Comparison of ENCODE assay signal across 24 cellular contexts in genomic region chr10:132715791-132716680, GRCh38.
DNase-seq lines count a peak whose midpoint lies in the region; ATAC-seq and TF ChIP-seq lines count a peak whose summit lies in the region.
"Had no signal": no experiment of that assay in that cellular context is flagged by ENCODE, and none has a peak within 500 bp of the region (broad histone marks: within the 10 kb centered on the region; RNA-seq: fewer than 3 reads in every experiment).

No MANE protein-coding gene starts in this region.

- WGBS in tibial nerve, 2 donors: 83 to 87% methylated on average over 40 to 47 of the region's 47 CpGs

- no peaks in the 10 kb centered on the region for H3K9me3 Mint-ChIP-seq in neural crest cell
- H3K9me3 Mint-ChIP-seq: activated T-cell treated with anti-CD3 and anti-CD28 coated beads, Interleukin-2, amount 50 U/mL, for 24 hours; immature natural killer cell; stimulated activated effector memory CD8-positive, alpha-beta T cell treated with anti-CD3 and anti-CD28 coated beads, Interleukin-12 subunit alpha, Interleukin-12 subunit beta, amount 100 ng/mL, for 72 hours had no signal

- H3K27me3 Mint-ChIP-seq in neural crest cell (ENCODE audit: low read depth): peaks cover 52% of the 10 kb centered on the region
- H3K27me3 Mint-ChIP-seq: activated T-cell treated with anti-CD3 and anti-CD28 coated beads, Interleukin-2, amount 50 U/mL, for 24 hours had no signal

- TF ChIP-seq CTCF in neural crest cell (conservative IDR thresholded peaks at IDR 0.05) (no peak), tibial nerve (IDR thresholded peaks at IDR 0.05) (no peak)

- peak overlapping the region; percentile 34 to 94 (median 72) for H3K27ac ChIP-seq in tibial nerve
- H3K27ac ChIP-seq: 22Rv1, heart right ventricle, ovary had no signal

- no peak for TF ChIP-seq EP300 in tibial nerve (IDR thresholded peaks at IDR 0.05)

- no peaks in the 10 kb centered on the region for H3K27me3 ChIP-seq in tibial nerve
- H3K27me3 ChIP-seq: heart right ventricle, ovary had no signal

- H3K27ac Mint-ChIP-seq in neural crest cell (ENCODE audit: unreplicated experiment): peak overlapping the region; percentile 71
- H3K27ac Mint-ChIP-seq: activated CD8-positive, alpha-beta T cell treated with anti-CD3 and anti-CD28 coated beads, Interleukin-2, amount 10 ng/mL, durations not matched to agents 7 days and 5 days; activated T-cell treated with anti-CD3 and anti-CD28 coated beads, Interleukin-2, amount 50 U/mL, for 24 hours; immature natural killer cell; stimulated activated effector memory CD8-positive, alpha-beta T cell treated with anti-CD3 and anti-CD28 coated beads, Interleukin-12 subunit alpha, Interleukin-12 subunit beta, amount 100 ng/mL, for 72 hours had no signal

- no peak for TF ChIP-seq POLR2A in tibial nerve (IDR thresholded peaks at IDR 0.05)

- H3K9me3 ChIP-seq in tibial nerve: no peaks in the 10 kb centered on the region
- H3K9me3 ChIP-seq: heart right ventricle, ovary had no signal

- H3K4me1 ChIP-seq in tibial nerve: peaks cover 0 to 54% (median 21%) of the 10 kb centered on the region in 4 donors

- peaks cover 43% of the 10 kb centered on the region for H3K4me1 Mint-ChIP-seq in neural crest cell

- H3K4me3 Mint-ChIP-seq in neural crest cell: no peak overlapping the region
- H3K4me3 Mint-ChIP-seq: activated CD8-positive, alpha-beta T cell treated with anti-CD3 and anti-CD28 coated beads, Interleukin-2, amount 10 ng/mL, durations not matched to agents 7 days and 5 days; activated T-cell treated with anti-CD3 and anti-CD28 coated beads, Interleukin-2, amount 50 U/mL, for 24 hours; immature natural killer cell; stimulated activated effector memory CD8-positive, alpha-beta T cell treated with anti-CD3 and anti-CD28 coated beads, Interleukin-12 subunit alpha, Interleukin-12 subunit beta, amount 100 ng/mL, for 72 hours had no signal

- ATAC-seq in HG03108 (IDR thresholded peaks at IDR 0.05; ENCODE audit: unreplicated experiment) (no peak), HG03159 (IDR thresholded peaks at IDR 0.05; ENCODE audit: unreplicated experiment) (no peak)
- ATAC-seq: activated CD8-positive, alpha-beta T cell treated with anti-CD3 and anti-CD28 coated beads, Interleukin-2, amount 10 ng/mL, durations not matched to agents 7 days and 5 days; stimulated activated effector memory CD8-positive, alpha-beta T cell treated with anti-CD3 and anti-CD28 coated beads, Interleukin-12 subunit alpha, Interleukin-12 subunit beta, amount 100 ng/mL, for 72 hours had no signal

- DNase-seq in activated effector memory CD4-positive, alpha-beta T cell treated with anti-CD3 and anti-CD28 coated beads, Interleukin-2, amount 50 U/mL, for 16 hours: peak; percentile 58
- DNase-seq in activated effector memory CD4-positive, alpha-beta T cell treated with Interleukin-2 at 50 U/mL for 16 hours: no peak
- DNase-seq in head of caudate nucleus: peak in 23 of 42 donors; percentile 0 to 46 (median 7)
- DNase-seq in neural crest cell (ENCODE audit: low read depth, low spot score): no peak
- DNase-seq in tibial nerve (ENCODE audit: low spot score in 2 of 2): peak in 1 of 2 donors; percentile 12
- DNase-seq in putamen (ENCODE audit: low spot score): no peak
- DNase-seq: activated CD4-positive, alpha-beta T cell treated with anti-CD3 and anti-CD28 coated beads for 1 hour; activated CD8-positive, alpha-beta T cell treated with anti-CD3 and anti-CD28 coated beads, Interleukin-2, amount 10 ng/mL, durations not matched to agents 7 days and 5 days; activated naive CD4-positive, alpha-beta T cell treated with Interleukin-2 at 50 U/mL for 16 hours; activated T-cell treated with anti-CD3 and anti-CD28 coated beads, Interleukin-2, amount 50 U/mL, for 24 hours; amniotic stem cell; DMS79; immature natural killer cell; NCI-H1930; NCI-H345; NCI-H774; SHP77 treated with DMSO at 0.1 percent for 48 hours; stimulated activated CD4-positive, alpha-beta T cell treated with anti-CD3 and anti-CD28 coated beads, Interleukin-1b, Interleukin-23, amount 100 ng/mL, for 48 hours had no signal

- intact Hi-C loops in head of caudate nucleus (cut with DNase I): no loop called here

- peaks cover 0 to 28% (median 0%) of the 10 kb centered on the region in 3 donors for H3K36me3 ChIP-seq in tibial nerve
- H3K36me3 ChIP-seq: ovary had no signal

- H3K4me3 ChIP-seq in tibial nerve: no peak overlapping the region
- H3K4me3 ChIP-seq: heart right ventricle, ovary had no signal

- no peaks in the 10 kb centered on the region for H3K36me3 Mint-ChIP-seq in neural crest cell (ENCODE audit: low read depth)
- H3K36me3 Mint-ChIP-seq: immature natural killer cell; stimulated activated effector memory CD8-positive, alpha-beta T cell treated with anti-CD3 and anti-CD28 coated beads, Interleukin-12 subunit alpha, Interleukin-12 subunit beta, amount 100 ng/mL, for 72 hours had no signal

Comparison
In these comparisons a context has a peak if more than half of its experiments do, and no peak if none do; other contexts are left out.
1. DNase-seq: peak in activated effector memory CD4-positive, alpha-beta T cell treated with anti-CD3 and anti-CD28 coated beads, Interleukin-2, amount 50 U/mL, for 16 hours (single experiment) and head of caudate nucleus (23 of 42); none in activated effector memory CD4-positive, alpha-beta T cell treated with Interleukin-2 at 50 U/mL for 16 hours (single experiment), neural crest cell (single experiment) and putamen (single experiment).